In genomic region chr13:22256111-22256639, GRCh38 we compare ENCODE assay signal across 1 cellular context.
TF ChIP-seq lines count a peak whose summit lies in the region.

No MANE protein-coding gene starts in this region.

TF ChIP-seq in GM23338, 12 proteins besides CTCF, POLR2A, EP300 and RAD21:
- no peak for TF ChIP-seq JUNB (IDR thresholded peaks at IDR 0.05; ENCODE audit: unreplicated experiment)
- no peak for TF ChIP-seq NANOG (IDR thresholded peaks at IDR 0.05; ENCODE audit: borderline replicate concordance)
- TF ChIP-seq, protein P1, sequence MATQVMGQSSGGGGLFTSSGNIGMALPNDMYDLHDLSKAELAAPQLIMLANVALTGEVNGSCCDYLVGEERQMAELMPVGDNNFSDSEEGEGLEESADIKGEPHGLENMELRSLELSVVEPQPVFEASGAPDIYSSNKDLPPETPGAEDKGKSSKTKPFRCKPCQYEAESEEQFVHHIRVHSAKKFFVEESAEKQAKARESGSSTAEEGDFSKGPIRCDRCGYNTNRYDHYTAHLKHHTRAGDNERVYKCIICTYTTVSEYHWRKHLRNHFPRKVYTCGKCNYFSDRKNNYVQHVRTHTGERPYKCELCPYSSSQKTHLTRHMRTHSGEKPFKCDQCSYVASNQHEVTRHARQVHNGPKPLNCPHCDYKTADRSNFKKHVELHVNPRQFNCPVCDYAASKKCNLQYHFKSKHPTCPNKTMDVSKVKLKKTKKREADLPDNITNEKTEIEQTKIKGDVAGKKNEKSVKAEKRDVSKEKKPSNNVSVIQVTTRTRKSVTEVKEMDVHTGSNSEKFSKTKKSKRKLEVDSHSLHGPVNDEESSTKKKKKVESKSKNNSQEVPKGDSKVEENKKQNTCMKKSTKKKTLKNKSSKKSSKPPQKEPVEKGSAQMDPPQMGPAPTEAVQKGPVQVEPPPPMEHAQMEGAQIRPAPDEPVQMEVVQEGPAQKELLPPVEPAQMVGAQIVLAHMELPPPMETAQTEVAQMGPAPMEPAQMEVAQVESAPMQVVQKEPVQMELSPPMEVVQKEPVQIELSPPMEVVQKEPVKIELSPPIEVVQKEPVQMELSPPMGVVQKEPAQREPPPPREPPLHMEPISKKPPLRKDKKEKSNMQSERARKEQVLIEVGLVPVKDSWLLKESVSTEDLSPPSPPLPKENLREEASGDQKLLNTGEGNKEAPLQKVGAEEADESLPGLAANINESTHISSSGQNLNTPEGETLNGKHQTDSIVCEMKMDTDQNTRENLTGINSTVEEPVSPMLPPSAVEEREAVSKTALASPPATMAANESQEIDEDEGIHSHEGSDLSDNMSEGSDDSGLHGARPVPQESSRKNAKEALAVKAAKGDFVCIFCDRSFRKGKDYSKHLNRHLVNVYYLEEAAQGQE (IDR thresholded peaks at IDR 0.05; ENCODE audit: unreplicated experiment) = no peak
- TF ChIP-seq CREB1 (CRISPR knock-in tag; IDR thresholded peaks at IDR 0.05; ENCODE audit: low read depth) = no peak
- no peak for TF ChIP-seq EZH2phosphoT487 (IDR thresholded peaks at IDR 0.05; ENCODE audit: unreplicated experiment)
- no peak for TF ChIP-seq ZNF114 (CRISPR knock-in tag; IDR thresholded peaks at IDR 0.05)
- no peak for TF ChIP-seq EZH2 (IDR thresholded peaks at IDR 0.05; ENCODE audit: low read depth, unreplicated experiment)
- TF ChIP-seq ZNF462 (CRISPR knock-in tag; IDR thresholded peaks at IDR 0.05) = no peak
- TF ChIP-seq STAT1 (IDR thresholded peaks at IDR 0.05; ENCODE audit: unreplicated experiment) = no peak
- no peak for TF ChIP-seq ZNF331 (CRISPR knock-in tag; IDR thresholded peaks at IDR 0.05; ENCODE audit: low read depth)
- TF ChIP-seq, protein P2, sequence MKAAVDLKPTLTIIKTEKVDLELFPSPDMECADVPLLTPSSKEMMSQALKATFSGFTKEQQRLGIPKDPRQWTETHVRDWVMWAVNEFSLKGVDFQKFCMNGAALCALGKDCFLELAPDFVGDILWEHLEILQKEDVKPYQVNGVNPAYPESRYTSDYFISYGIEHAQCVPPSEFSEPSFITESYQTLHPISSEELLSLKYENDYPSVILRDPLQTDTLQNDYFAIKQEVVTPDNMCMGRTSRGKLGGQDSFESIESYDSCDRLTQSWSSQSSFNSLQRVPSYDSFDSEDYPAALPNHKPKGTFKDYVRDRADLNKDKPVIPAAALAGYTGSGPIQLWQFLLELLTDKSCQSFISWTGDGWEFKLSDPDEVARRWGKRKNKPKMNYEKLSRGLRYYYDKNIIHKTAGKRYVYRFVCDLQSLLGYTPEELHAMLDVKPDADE (IDR thresholded peaks at IDR 0.05) = no peak
- TF ChIP-seq POLR2AphosphoS5 (IDR thresholded peaks at IDR 0.05; ENCODE audit: low read depth) = no peak
